9 cellular contexts compared by ENCODE assay signal in the genomic region with DNA sequence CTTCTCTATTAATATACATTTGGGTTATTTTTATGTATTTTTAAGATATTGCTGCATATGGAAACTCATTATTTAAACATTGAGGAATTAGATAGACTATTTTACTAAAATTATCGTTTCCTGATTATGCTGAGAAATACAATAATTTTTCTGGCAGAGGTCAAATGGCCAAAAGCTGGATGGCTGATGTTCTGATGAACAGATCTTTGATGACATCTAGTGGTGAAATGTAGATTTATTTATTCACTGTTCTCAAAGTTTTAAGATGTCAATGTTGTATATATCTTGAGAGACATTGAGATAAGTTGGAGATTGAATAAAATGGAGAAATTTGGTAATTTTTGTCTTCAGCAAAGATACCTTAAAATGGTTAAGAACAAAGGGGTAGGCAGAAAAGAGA.
DNase-seq lines count a peak whose midpoint lies in the region; ATAC-seq and TF ChIP-seq lines count a peak whose summit lies in the region.
"Had no signal": no experiment of that assay in that cellular context is flagged by ENCODE, and none has a peak within 500 bp of the region (broad histone marks: within the 10 kb centered on the region; RNA-seq: fewer than 3 reads in every experiment).

No MANE protein-coding gene starts in this region.

- no peaks in the 10 kb centered on the region for H3K27me3 Mint-ChIP-seq in progenitor cell of endocrine pancreas

- TF ChIP-seq CTCF in esophagus muscularis mucosa (IDR thresholded peaks at IDR 0.05) (peak; percentile 40 to 55 (median 46)), progenitor cell of endocrine pancreas (IDR thresholded peaks at IDR 0.05; ENCODE audit: unreplicated experiment) (peak; percentile 81)

- no peaks in the 10 kb centered on the region for H3K9me3 Mint-ChIP-seq in progenitor cell of endocrine pancreas (ENCODE audit: low read depth)
- H3K9me3 Mint-ChIP-seq: CD8-positive, alpha-beta memory T cell had no signal

- TF ChIP-seq EP300 in esophagus muscularis mucosa (IDR thresholded peaks at IDR 0.05): no peak

- H3K36me3 Mint-ChIP-seq in progenitor cell of endocrine pancreas (ENCODE audit: insufficient read depth): no peaks in the 10 kb centered on the region
- H3K36me3 Mint-ChIP-seq: CD8-positive, alpha-beta memory T cell had no signal

- H3K27ac ChIP-seq in esophagus muscularis mucosa (replicated peaks in 1 of 4): no peak overlapping the region

- peak; percentile 55 for ATAC-seq in HG03135 (IDR thresholded peaks at IDR 0.05; ENCODE audit: unreplicated experiment)

- 5% methylated on average over 1 of the region's 1 CpG for WGBS in esophagus muscularis mucosa

- intact Hi-C loops in esophagus muscularis mucosa (cut with DNase I): loop anchor here (10.0 kb wide), 1 partner anchor 310 kb away; no protein-coding TSS in a partner anchor

- H3K27ac Mint-ChIP-seq in progenitor cell of endocrine pancreas: no peak overlapping the region
- H3K27ac Mint-ChIP-seq: CD8-positive, alpha-beta memory T cell had no signal

- no peaks in the 10 kb centered on the region for H3K9me3 ChIP-seq in esophagus muscularis mucosa

- H3K27me3 ChIP-seq in esophagus muscularis mucosa: no peaks in the 10 kb centered on the region

- H3K4me1 ChIP-seq in esophagus muscularis mucosa: no peaks in the 10 kb centered on the region

- no peak overlapping the region for H3K4me3 ChIP-seq in esophagus muscularis mucosa

- no peak for TF ChIP-seq POLR2A in esophagus muscularis mucosa (IDR thresholded peaks at IDR 0.05; ENCODE audit: low read depth)

- peaks cover 9% of the 10 kb centered on the region for H3K4me1 Mint-ChIP-seq in progenitor cell of endocrine pancreas (ENCODE audit: low read depth)
- H3K4me1 Mint-ChIP-seq: CD8-positive, alpha-beta memory T cell had no signal

- no peaks in the 10 kb centered on the region for H3K36me3 ChIP-seq in esophagus muscularis mucosa

- no peak overlapping the region for H3K4me3 Mint-ChIP-seq in progenitor cell of endocrine pancreas (ENCODE audit: low read depth)
- H3K4me3 Mint-ChIP-seq: CD8-positive, alpha-beta memory T cell had no signal

- DNase-seq in NCI-H2107 treated with DMSO at 0.1 percent for 48 hours (lab: John Stamatoyannopoulos, UW; ENCODE audit: unreplicated experiment) (peak; percentile 3), NCI-H2107 (lab: John Stamatoyannopoulos, UW) (no peak), OCI-M1 (lab: John Stamatoyannopoulos, UW) (peak; percentile 70), esophagus muscularis mucosa (ENCODE audit: extremely low spot score) (no peak), progenitor cell of endocrine pancreas (ENCODE audit: low spot score, unreplicated experiment) (no peak), NCI-H187 treated with DMSO at 0.1 percent for 48 hours (lab: John Stamatoyannopoulos, UW) (no peak)
- DNase-seq in activated CD4-positive, CD25-positive, alpha-beta regulatory T cell (lab: John Stamatoyannopoulos, UW): no peak

Comparison
In these comparisons a context has a peak if more than half of its experiments do, and no peak if none do; other contexts are left out.
1. DNase-seq: peak in NCI-H2107 treated with DMSO at 0.1 percent for 48 hours (single experiment) and OCI-M1 (single experiment); none in NCI-H2107 (single experiment), esophagus muscularis mucosa (single experiment), progenitor cell of endocrine pancreas (single experiment), NCI-H187 treated with DMSO at 0.1 percent for 48 hours (single experiment) and activated CD4-positive, CD25-positive, alpha-beta regulatory T cell (0 of 4).